ENCODE assay signal across 17 cellular contexts in the genomic region with DNA sequence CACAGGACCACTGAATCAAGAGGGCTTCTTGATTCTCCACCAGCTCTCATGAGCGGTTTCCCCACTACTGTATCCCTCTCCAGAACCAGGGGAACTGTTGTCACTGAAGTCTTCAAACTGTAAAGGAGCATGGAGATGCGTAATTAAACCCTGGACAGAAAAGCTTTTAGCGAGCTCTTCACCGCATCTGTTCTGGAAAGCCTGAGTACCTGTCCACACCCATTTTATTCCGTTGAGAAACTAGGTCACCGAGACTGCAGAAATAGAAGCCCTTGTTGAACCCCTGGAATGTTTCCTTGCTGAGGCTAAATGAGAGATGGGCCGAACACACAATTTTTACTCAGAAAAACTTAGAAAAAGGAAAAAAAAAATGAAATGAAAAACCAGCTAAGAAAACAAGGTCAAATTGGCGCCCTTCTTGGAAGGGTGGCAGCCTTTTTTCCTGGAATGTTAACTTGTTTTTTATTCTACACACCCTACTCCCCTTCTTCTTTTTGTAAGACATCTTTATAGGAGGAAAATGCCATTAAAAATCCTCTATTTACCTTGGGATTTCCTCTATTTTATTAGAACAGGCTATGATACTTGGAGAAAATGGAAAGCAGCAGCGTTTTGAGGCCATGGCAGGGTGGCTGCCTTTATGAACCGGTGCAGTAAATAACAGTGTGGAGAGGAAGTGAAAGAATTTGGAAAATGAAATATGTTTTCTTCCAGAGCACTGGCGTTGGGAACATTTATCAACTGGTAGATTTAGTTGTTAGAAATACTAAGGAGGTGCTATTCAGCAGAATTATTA. TPM values are rescaled to one million over a fixed set of nuclear protein-coding genes. Genes with fewer than 3 reads are reported as not detected.
DNase-seq lines count a peak whose midpoint lies in the region; ATAC-seq and TF ChIP-seq lines count a peak whose summit lies in the region.
"Had no signal": no experiment of that assay in that cellular context is flagged by ENCODE, and none has a peak within 500 bp of the region (broad histone marks: within the 10 kb centered on the region; RNA-seq: fewer than 3 reads in every experiment).

No MANE protein-coding gene starts in this region.

- H3K36me3 ChIP-seq in psoas muscle (ENCODE audit: insufficient read depth in 1 of 2, low read depth in 1 of 2) = peaks cover 7 to 71% of the 10 kb centered on the region in 2 donors

- H3K27ac ChIP-seq in psoas muscle = no peak overlapping the region
- H3K27ac ChIP-seq: ascending aorta, SK-N-MC had no signal

- ATAC-seq in psoas muscle = peak; percentile 51 to 67 (median 56)
- ATAC-seq: stimulated activated naive CD8-positive, alpha-beta T cell treated with anti-CD3 and anti-CD28 coated beads, Interleukin-15, Interleukin-2, amounts not matched to agents 100 U/mL and 50 U/mL, for 24 hours had no signal

- H3K9me3 Mint-ChIP-seq in activated CD4-positive, alpha-beta T cell treated with anti-CD3 and anti-CD28 coated beads, Interleukin-2, amount 10 ng/mL, durations not matched to agents 7 days and 5 days = no peaks in the 10 kb centered on the region
- no peaks in the 10 kb centered on the region for H3K9me3 Mint-ChIP-seq in dendritic cell treated with granulocyte-macrophage colony-stimulating factor and Interleukin-4, amounts not matched to agents 40 ng/mL and 50 ng/mL, for 4 days
- H3K9me3 Mint-ChIP-seq in HFFc6 = no peaks in the 10 kb centered on the region

- H3K27me3 Mint-ChIP-seq in activated CD4-positive, alpha-beta T cell treated with anti-CD3 and anti-CD28 coated beads, Interleukin-2, amount 10 ng/mL, durations not matched to agents 7 days and 5 days = no peaks in the 10 kb centered on the region
- no peaks in the 10 kb centered on the region for H3K27me3 Mint-ChIP-seq in dendritic cell treated with granulocyte-macrophage colony-stimulating factor and Interleukin-4, amounts not matched to agents 40 ng/mL and 50 ng/mL, for 4 days
- H3K27me3 Mint-ChIP-seq in HFFc6 (ENCODE audit: insufficient read depth) = no peaks in the 10 kb centered on the region

- no peaks in the 10 kb centered on the region for H3K9me3 ChIP-seq in psoas muscle
- H3K9me3 ChIP-seq: ascending aorta had no signal

- H3K27ac Mint-ChIP-seq in activated CD4-positive, alpha-beta T cell treated with anti-CD3 and anti-CD28 coated beads, Interleukin-2, amount 10 ng/mL, durations not matched to agents 7 days and 5 days = peak overlapping the region; percentile 81
- H3K27ac Mint-ChIP-seq in dendritic cell treated with granulocyte-macrophage colony-stimulating factor and Interleukin-4, amounts not matched to agents 40 ng/mL and 50 ng/mL, for 4 days = peak overlapping the region; percentile 42
- no peak overlapping the region for H3K27ac Mint-ChIP-seq in HFFc6

- H3K4me1 Mint-ChIP-seq in activated CD4-positive, alpha-beta T cell treated with anti-CD3 and anti-CD28 coated beads, Interleukin-2, amount 10 ng/mL, durations not matched to agents 7 days and 5 days = peaks cover 57% of the 10 kb centered on the region
- peaks cover 22% of the 10 kb centered on the region for H3K4me1 Mint-ChIP-seq in dendritic cell treated with granulocyte-macrophage colony-stimulating factor and Interleukin-4, amounts not matched to agents 40 ng/mL and 50 ng/mL, for 4 days (ENCODE audit: low read depth)
- peaks cover under 1% of the 10 kb centered on the region; the same call in 1 of the 2 replicates for H3K4me1 Mint-ChIP-seq in HFFc6 (ENCODE audit: low read depth)

- H3K36me3 Mint-ChIP-seq in activated CD4-positive, alpha-beta T cell treated with anti-CD3 and anti-CD28 coated beads, Interleukin-2, amount 10 ng/mL, durations not matched to agents 7 days and 5 days (ENCODE audit: low read depth) = peaks cover 75% of the 10 kb centered on the region
- H3K36me3 Mint-ChIP-seq in dendritic cell treated with granulocyte-macrophage colony-stimulating factor and Interleukin-4, amounts not matched to agents 40 ng/mL and 50 ng/mL, for 4 days (ENCODE audit: low read depth) = peaks cover 95% of the 10 kb centered on the region
- H3K36me3 Mint-ChIP-seq in HFFc6 (ENCODE audit: low read depth) = peaks cover 53% of the 10 kb centered on the region

- TF ChIP-seq CTCF in psoas muscle (IDR thresholded peaks at IDR 0.05) = no peak
- TF ChIP-seq CTCF in HFFc6 (IDR thresholded peaks at IDR 0.05) = no peak

- WGBS in psoas muscle, 3 donors = 62 to 81% (median 62%) methylated on average over 11 of the region's 11 CpGs

- H3K27me3 ChIP-seq in psoas muscle (ENCODE audit: insufficient read depth in 3 of 3, low read length in 2 of 3) = no peaks in the 10 kb centered on the region
- H3K27me3 ChIP-seq: ascending aorta had no signal

- peaks cover 6% of the 10 kb centered on the region for H3K4me1 ChIP-seq in psoas muscle
- H3K4me1 ChIP-seq: ascending aorta had no signal

- peak overlapping the region; percentile 60 for H3K4me3 Mint-ChIP-seq in activated CD4-positive, alpha-beta T cell treated with anti-CD3 and anti-CD28 coated beads, Interleukin-2, amount 10 ng/mL, durations not matched to agents 7 days and 5 days
- H3K4me3 Mint-ChIP-seq in dendritic cell treated with granulocyte-macrophage colony-stimulating factor and Interleukin-4, amounts not matched to agents 40 ng/mL and 50 ng/mL, for 4 days = no peak overlapping the region
- no peak overlapping the region for H3K4me3 Mint-ChIP-seq in HFFc6

- intact Hi-C loops in dendritic cell treated with granulocyte-macrophage colony-stimulating factor and Interleukin-4, amounts not matched to agents 40 ng/mL and 50 ng/mL, for 4 days (cut with micrococcal nuclease) = no loop called here
- intact Hi-C loops in psoas muscle (cut with DNase I) = no loop called here

- POLR2A ChIA-PET in activated CD4-positive, alpha-beta T cell treated with anti-CD3 and anti-CD28 coated beads, Interleukin-2, amount 10 ng/mL, durations not matched to agents 7 days and 5 days (lab: Charles Lee) = no interaction called here

- CTCF ChIA-PET in activated CD4-positive, alpha-beta T cell treated with anti-CD3 and anti-CD28 coated beads, Interleukin-2, amount 10 ng/mL, durations not matched to agents 7 days and 5 days (lab: Charles Lee) = interaction anchor here (0.5 to 1.1 kb wide), 3 partner anchors 13 to 254 kb away, joined by 3 to 4 read pairs (median 4); no protein-coding TSS in a partner anchor

- H3K4me3 ChIP-seq in psoas muscle = no peak overlapping the region
- H3K4me3 ChIP-seq: ascending aorta, SK-N-MC had no signal

- DNase-seq in activated CD4-positive, alpha-beta T cell treated with anti-CD3 and anti-CD28 coated beads, Interleukin-2, amount 10 ng/mL, durations not matched to agents 7 days and 5 days = no peak
- no peak for DNase-seq in activated CD4-positive, alpha-beta T cell treated with anti-CD3 and anti-CD28 coated beads for 1 hour
- DNase-seq in NCI-H187 (lab: John Stamatoyannopoulos, UW) = peak; percentile 26 to 59
- DNase-seq in psoas muscle = no peak
- no peak for DNase-seq in stimulated activated CD4-positive, alpha-beta T cell treated with anti-CD3 and anti-CD28 coated beads, Interleukin-4, amount 100 ng/mL, for 1 hour
- DNase-seq in hippocampal formation (lab: John Stamatoyannopoulos, UW) = no peak
- no peak for DNase-seq in HFFc6
- DNase-seq: activated CD8-positive, alpha-beta memory T cell treated with anti-CD3 and anti-CD28 coated beads, Interleukin-2, amount 50 U/mL, for 48 hours; cortex of kidney; GF-D8; mammary epithelial cell; nucleus accumbens; stimulated activated naive CD8-positive, alpha-beta T cell treated with anti-CD3 and anti-CD28 coated beads, Interleukin-15, Interleukin-2, amounts not matched to agents 100 U/mL and 50 U/mL, for 24 hours had no signal

RNA-seq across cellular contexts. Expression of a gene that starts 52.6 kb away (rescaled TPM):
- total RNA-seq in activated CD4-positive, alpha-beta T cell treated with anti-CD3 and anti-CD28 coated beads, Interleukin-2, amount 10 ng/mL, durations not matched to agents 7 days and 5 days = under 1 TPM; 0.25 to 0.27 TPM
- 10 to 100 TPM; 10.2 to 28.6 (median 20.4) TPM for total RNA-seq in psoas muscle
- 10 to 100 TPM in 1 of 3 donors, 1 to 10 TPM in 2; 7.1 to 11.5 (median 7.5) TPM for polyA plus RNA-seq in psoas muscle
- total RNA-seq in HFFc6 (2021; fragmentation: NEBNext Ultra II Directional; extraction: Animal tissue kit (Norgen Biotek cat#: 25700)) = 10 to 100 TPM; 12.2 to 15.5 (median 13.6) TPM
- total RNA-seq: HT1080 had no signal

Comparison
In these comparisons a context has a peak if more than half of its experiments do, and no peak if none do; other contexts are left out.
1. DNase-seq: peak in NCI-H187 (2 of 2); none in activated CD4-positive, alpha-beta T cell treated with anti-CD3 and anti-CD28 coated beads, Interleukin-2, amount 10 ng/mL, durations not matched to agents 7 days and 5 days (single experiment), activated CD4-positive, alpha-beta T cell treated with anti-CD3 and anti-CD28 coated beads for 1 hour (single experiment), psoas muscle (0 of 2), stimulated activated CD4-positive, alpha-beta T cell treated with anti-CD3 and anti-CD28 coated beads, Interleukin-4, amount 100 ng/mL, for 1 hour (single experiment), hippocampal formation (0 of 2) and HFFc6 (single experiment).
2. RNA of a gene that starts 52.6 kb away (total RNA-seq): 10.2 to 28.6 TPM in psoas muscle and 12.2 to 15.5 TPM in HFFc6; 0.25 to 0.27 TPM in activated CD4-positive, alpha-beta T cell treated with anti-CD3 and anti-CD28 coated beads, Interleukin-2, amount 10 ng/mL, durations not matched to agents 7 days and 5 days; every median in the first group is over 4 times any median in the second.